In genomic region chr6:16676978-16677377, GRCh38 we compare ENCODE assay signal across 11 cellular contexts.
DNase-seq lines count a peak whose midpoint lies in the region; ATAC-seq, FAIRE-seq and TF ChIP-seq lines count a peak whose summit lies in the region.
"Had no signal": no experiment of that assay in that cellular context is flagged by ENCODE, and none has a peak within 500 bp of the region (broad histone marks: within the 10 kb centered on the region; RNA-seq: fewer than 3 reads in every experiment).

No MANE protein-coding gene starts in this region.

- no peaks in the 10 kb centered on the region for H3K4me1 ChIP-seq in CD8-positive, alpha-beta memory T cell (ENCODE audit: insufficient read depth, low read length)
- H3K4me1 ChIP-seq in small intestine (ENCODE audit: control insufficient read depth in 2 of 2, insufficient read depth in 1 of 2, low read depth in 1 of 2, low read length in 1 of 2) = peaks cover 0 to 6% of the 10 kb centered on the region in 2 donors

- H3K9me3 ChIP-seq in CD8-positive, alpha-beta memory T cell (ENCODE audit: low read length) = no peaks in the 10 kb centered on the region
- no peaks in the 10 kb centered on the region for H3K9me3 ChIP-seq in small intestine (ENCODE audit: control insufficient read depth, low read depth)
- H3K9me3 ChIP-seq: mucosa of descending colon had no signal

- H3K36me3 ChIP-seq in CD8-positive, alpha-beta memory T cell (ENCODE audit: insufficient read depth, low read length) = no peaks in the 10 kb centered on the region
- no peaks in the 10 kb centered on the region for H3K36me3 ChIP-seq in small intestine (ENCODE audit: control insufficient read depth in 2 of 2, insufficient read depth in 2 of 2, low read length in 2 of 2)

- WGBS in small intestine, 3 donors = 69 to 74% (median 70%) methylated on average over 6 of the region's 6 CpGs

- H3K4me3 Mint-ChIP-seq in CD8-positive, alpha-beta memory T cell = peak overlapping the region in 5 of 7 donors; percentile 6 to 47 (median 28)

- H3K4me1 Mint-ChIP-seq in CD8-positive, alpha-beta memory T cell = peaks cover 38 to 85% (median 67%) of the 10 kb centered on the region in 3 donors

- no peak for ATAC-seq in GM21360 (IDR thresholded peaks at IDR 0.05; ENCODE audit: unreplicated experiment)
- ATAC-seq: mucosa of descending colon had no signal

- peaks cover 5 to 24% (median 7%) of the 10 kb centered on the region in 3 donors for H3K36me3 Mint-ChIP-seq in CD8-positive, alpha-beta memory T cell

- no peak overlapping the region for H3K27ac ChIP-seq in CD8-positive, alpha-beta memory T cell (ENCODE audit: low read depth, low read length)
- peak overlapping the region; percentile 16 for H3K27ac ChIP-seq in epithelial cell of prostate
- peak overlapping the region in 1 of 2 donors; percentile 23 for H3K27ac ChIP-seq in small intestine (ENCODE audit: low read depth in 1 of 2, low read length in 1 of 2)

- no peak for FAIRE-seq in small intestine (lab: Jason Lieb, UNC)
- FAIRE-seq: G401.6 had no signal

- H3K27me3 ChIP-seq in CD8-positive, alpha-beta memory T cell (ENCODE audit: insufficient read depth, low read length, poor library complexity, severe bottlenecking) = no peaks in the 10 kb centered on the region
- H3K27me3 ChIP-seq in small intestine (ENCODE audit: control insufficient read depth in 2 of 2, insufficient read depth in 2 of 2, low read length in 2 of 2) = no peaks in the 10 kb centered on the region

- DNase-seq in CD8-positive, alpha-beta memory T cell = no peak
- DNase-seq in NCI-H446 treated with DMSO at 0.1 percent for 48 hours (lab: John Stamatoyannopoulos, UW) = peak; percentile 16
- no peak for DNase-seq in epithelial cell of prostate (ENCODE audit: low read depth, low spot score)
- peak; percentile 68 for DNase-seq in non-pigmented ciliary epithelial cell (ENCODE audit: low read depth)
- no peak for DNase-seq in GM10248 (ENCODE audit: extremely low spot score)
- DNase-seq in NCI-H226 = no peak
- no peak for DNase-seq in small intestine
- DNase-seq: mucosa of descending colon, NCI-H774 had no signal

- no peaks in the 10 kb centered on the region for H3K27me3 Mint-ChIP-seq in CD8-positive, alpha-beta memory T cell

- H3K4me3 ChIP-seq in CD8-positive, alpha-beta memory T cell (ENCODE audit: low read length) = no peak overlapping the region
- H3K4me3 ChIP-seq in small intestine (ENCODE audit: low read depth in 1 of 2, low read length in 2 of 2) = no peak overlapping the region
- H3K4me3 ChIP-seq: mucosa of descending colon had no signal

- POLR2A ChIA-PET in CD8-positive, alpha-beta memory T cell (lab: Charles Lee) = interaction anchor here (0.6 kb wide), 1 partner anchor 82 kb away, joined by 5 read pairs; no protein-coding TSS in a partner anchor
- POLR2A ChIA-PET in GM10248 (lab: Yijun Ruan, JAX) = no interaction called here

- CTCF ChIA-PET in CD8-positive, alpha-beta memory T cell (lab: Charles Lee) = interaction anchor here (0.8 kb wide), 1 partner anchor 87 kb away, joined by 3 read pairs; no protein-coding TSS in a partner anchor
- CTCF ChIA-PET in GM10248 (lab: Yijun Ruan, JAX) = no interaction called here

- peak overlapping the region in 7 of 8 donors; percentile 7 to 69 (median 47) for H3K27ac Mint-ChIP-seq in CD8-positive, alpha-beta memory T cell

- TF ChIP-seq CTCF in GM10248 (IDR thresholded peaks at IDR 0.05; ENCODE audit: control extremely low read depth, extremely low read depth, low read depth, missing control alignments) = no peak

- H3K9me3 Mint-ChIP-seq in CD8-positive, alpha-beta memory T cell = no peaks in the 10 kb centered on the region

Comparison
In these comparisons a context has a peak if more than half of its experiments do, and no peak if none do; other contexts are left out.
1. DNase-seq: peak in NCI-H446 treated with DMSO at 0.1 percent for 48 hours (single experiment) and non-pigmented ciliary epithelial cell (single experiment); none in CD8-positive, alpha-beta memory T cell (0 of 5), epithelial cell of prostate (single experiment), GM10248 (single experiment), NCI-H226 (single experiment) and small intestine (single experiment).